1 cellular context compared by ENCODE assay signal in the genomic region with DNA sequence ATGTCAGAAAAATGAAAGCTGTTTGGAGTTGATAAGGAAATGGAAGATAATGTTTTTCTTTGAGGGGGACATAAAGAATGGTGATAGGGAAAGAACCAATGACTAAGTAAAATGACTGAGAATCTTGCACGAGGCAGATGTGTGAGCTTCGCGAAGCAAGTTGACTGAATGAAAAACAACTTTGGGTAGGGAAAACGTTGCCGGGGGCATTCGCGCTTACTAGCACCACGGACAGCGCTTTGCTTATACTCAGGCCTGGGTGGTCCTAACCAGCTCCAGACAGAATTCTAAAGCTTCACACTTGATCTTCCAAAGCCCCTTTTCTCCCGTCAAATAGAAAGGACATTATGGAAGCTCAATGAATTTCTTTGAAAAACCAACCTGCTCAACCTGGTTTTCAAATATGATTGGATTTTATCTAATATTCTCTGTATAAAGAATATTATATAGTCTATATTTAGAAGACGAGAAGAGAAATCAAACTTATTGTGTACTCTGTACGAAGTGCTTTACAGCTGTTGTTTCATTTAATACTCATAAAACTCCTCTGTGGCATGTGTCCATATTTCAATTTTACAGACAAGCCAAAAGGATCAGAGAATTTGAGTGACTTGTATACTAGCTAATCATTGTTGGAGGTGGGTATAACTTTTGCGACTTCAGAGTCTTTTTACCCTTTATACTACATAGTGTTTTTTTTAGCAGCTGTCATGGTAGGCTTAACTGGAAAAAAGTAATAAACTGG.
TF ChIP-seq lines count a peak whose summit lies in the region.

No MANE protein-coding gene starts in this region.

TF ChIP-seq in HepG2, 621 proteins besides CTCF, POLR2A, EP300 and RAD21 (continues in another document):
- TF ChIP-seq HOXA5 (CRISPR knock-in tag; IDR thresholded peaks at IDR 0.05) (0 out of 2 replicates have a peak, but pooled peaks have one; percentile 38), SAP130 (CRISPR knock-in tag; IDR thresholded peaks at IDR 0.05; ENCODE audit: low read depth) (peak; percentile 35; the same call in 1 of the 2 replicates), MAZ (IDR thresholded peaks at IDR 0.05; ENCODE audit: borderline replicate concordance, low read depth, low read length) (no peak), MAZ (CRISPR knock-in tag; IDR thresholded peaks at IDR 0.05; ENCODE audit: low read depth) (no peak), ZNF678 (CRISPR knock-in tag; IDR thresholded peaks at IDR 0.05) (no peak), ZMAT3 (CRISPR knock-in tag; conservative IDR thresholded peaks at IDR 0.05) (no peak), BCL6 (CRISPR knock-in tag; IDR thresholded peaks at IDR 0.05) (no peak), TSC22D2 (CRISPR knock-in tag; IDR thresholded peaks at IDR 0.05; ENCODE audit: borderline replicate concordance) (no peak), ZSCAN21 (CRISPR knock-in tag; IDR thresholded peaks at IDR 0.05; ENCODE audit: borderline replicate concordance) (no peak), ZNF44 (CRISPR knock-in tag; IDR thresholded peaks at IDR 0.05) (no peak), ZFP1 (CRISPR knock-in tag; IDR thresholded peaks at IDR 0.05) (no peak), SMARCC2 (IDR thresholded peaks at IDR 0.05) (no peak), KLF16 (CRISPR knock-in tag; IDR thresholded peaks at IDR 0.05) (0 out of 4 replicates have a peak, but pooled peaks of 1 of the 2 experiments have one; percentile 35), MIER2 (CRISPR knock-in tag; IDR thresholded peaks at IDR 0.05) (peak; percentile 96), ZBTB7A (CRISPR knock-in tag; IDR thresholded peaks at IDR 0.05) (no peak), ZC3H4 (CRISPR knock-in tag; IDR thresholded peaks at IDR 0.05; ENCODE audit: borderline replicate concordance) (no peak), BRD4 (CRISPR knock-in tag; IDR thresholded peaks at IDR 0.05) (no peak), JUND (CRISPR knock-in tag; IDR thresholded peaks at IDR 0.05) (no peak), SMAD3 (CRISPR knock-in tag; IDR thresholded peaks at IDR 0.05) (0 out of 2 replicates have a peak, but pooled peaks have one; percentile 24), ELF3 (CRISPR knock-in tag; IDR thresholded peaks at IDR 0.05) (0 out of 2 replicates have a peak, but pooled peaks have one; percentile 27)
- TF ChIP-seq, protein P1, sequence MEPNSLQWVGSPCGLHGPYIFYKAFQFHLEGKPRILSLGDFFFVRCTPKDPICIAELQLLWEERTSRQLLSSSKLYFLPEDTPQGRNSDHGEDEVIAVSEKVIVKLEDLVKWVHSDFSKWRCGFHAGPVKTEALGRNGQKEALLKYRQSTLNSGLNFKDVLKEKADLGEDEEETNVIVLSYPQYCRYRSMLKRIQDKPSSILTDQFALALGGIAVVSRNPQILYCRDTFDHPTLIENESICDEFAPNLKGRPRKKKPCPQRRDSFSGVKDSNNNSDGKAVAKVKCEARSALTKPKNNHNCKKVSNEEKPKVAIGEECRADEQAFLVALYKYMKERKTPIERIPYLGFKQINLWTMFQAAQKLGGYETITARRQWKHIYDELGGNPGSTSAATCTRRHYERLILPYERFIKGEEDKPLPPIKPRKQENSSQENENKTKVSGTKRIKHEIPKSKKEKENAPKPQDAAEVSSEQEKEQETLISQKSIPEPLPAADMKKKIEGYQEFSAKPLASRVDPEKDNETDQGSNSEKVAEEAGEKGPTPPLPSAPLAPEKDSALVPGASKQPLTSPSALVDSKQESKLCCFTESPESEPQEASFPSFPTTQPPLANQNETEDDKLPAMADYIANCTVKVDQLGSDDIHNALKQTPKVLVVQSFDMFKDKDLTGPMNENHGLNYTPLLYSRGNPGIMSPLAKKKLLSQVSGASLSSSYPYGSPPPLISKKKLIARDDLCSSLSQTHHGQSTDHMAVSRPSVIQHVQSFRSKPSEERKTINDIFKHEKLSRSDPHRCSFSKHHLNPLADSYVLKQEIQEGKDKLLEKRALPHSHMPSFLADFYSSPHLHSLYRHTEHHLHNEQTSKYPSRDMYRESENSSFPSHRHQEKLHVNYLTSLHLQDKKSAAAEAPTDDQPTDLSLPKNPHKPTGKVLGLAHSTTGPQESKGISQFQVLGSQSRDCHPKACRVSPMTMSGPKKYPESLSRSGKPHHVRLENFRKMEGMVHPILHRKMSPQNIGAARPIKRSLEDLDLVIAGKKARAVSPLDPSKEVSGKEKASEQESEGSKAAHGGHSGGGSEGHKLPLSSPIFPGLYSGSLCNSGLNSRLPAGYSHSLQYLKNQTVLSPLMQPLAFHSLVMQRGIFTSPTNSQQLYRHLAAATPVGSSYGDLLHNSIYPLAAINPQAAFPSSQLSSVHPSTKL (CRISPR knock-in tag; IDR thresholded peaks at IDR 0.05), result no peak
- TF ChIP-seq, protein P2, sequence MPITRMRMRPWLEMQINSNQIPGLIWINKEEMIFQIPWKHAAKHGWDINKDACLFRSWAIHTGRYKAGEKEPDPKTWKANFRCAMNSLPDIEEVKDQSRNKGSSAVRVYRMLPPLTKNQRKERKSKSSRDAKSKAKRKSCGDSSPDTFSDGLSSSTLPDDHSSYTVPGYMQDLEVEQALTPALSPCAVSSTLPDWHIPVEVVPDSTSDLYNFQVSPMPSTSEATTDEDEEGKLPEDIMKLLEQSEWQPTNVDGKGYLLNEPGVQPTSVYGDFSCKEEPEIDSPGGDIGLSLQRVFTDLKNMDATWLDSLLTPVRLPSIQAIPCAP (CRISPR knock-in tag; IDR thresholded peaks at IDR 0.05; ENCODE audit: low read depth), result no peak
- TF ChIP-seq, protein P3, sequence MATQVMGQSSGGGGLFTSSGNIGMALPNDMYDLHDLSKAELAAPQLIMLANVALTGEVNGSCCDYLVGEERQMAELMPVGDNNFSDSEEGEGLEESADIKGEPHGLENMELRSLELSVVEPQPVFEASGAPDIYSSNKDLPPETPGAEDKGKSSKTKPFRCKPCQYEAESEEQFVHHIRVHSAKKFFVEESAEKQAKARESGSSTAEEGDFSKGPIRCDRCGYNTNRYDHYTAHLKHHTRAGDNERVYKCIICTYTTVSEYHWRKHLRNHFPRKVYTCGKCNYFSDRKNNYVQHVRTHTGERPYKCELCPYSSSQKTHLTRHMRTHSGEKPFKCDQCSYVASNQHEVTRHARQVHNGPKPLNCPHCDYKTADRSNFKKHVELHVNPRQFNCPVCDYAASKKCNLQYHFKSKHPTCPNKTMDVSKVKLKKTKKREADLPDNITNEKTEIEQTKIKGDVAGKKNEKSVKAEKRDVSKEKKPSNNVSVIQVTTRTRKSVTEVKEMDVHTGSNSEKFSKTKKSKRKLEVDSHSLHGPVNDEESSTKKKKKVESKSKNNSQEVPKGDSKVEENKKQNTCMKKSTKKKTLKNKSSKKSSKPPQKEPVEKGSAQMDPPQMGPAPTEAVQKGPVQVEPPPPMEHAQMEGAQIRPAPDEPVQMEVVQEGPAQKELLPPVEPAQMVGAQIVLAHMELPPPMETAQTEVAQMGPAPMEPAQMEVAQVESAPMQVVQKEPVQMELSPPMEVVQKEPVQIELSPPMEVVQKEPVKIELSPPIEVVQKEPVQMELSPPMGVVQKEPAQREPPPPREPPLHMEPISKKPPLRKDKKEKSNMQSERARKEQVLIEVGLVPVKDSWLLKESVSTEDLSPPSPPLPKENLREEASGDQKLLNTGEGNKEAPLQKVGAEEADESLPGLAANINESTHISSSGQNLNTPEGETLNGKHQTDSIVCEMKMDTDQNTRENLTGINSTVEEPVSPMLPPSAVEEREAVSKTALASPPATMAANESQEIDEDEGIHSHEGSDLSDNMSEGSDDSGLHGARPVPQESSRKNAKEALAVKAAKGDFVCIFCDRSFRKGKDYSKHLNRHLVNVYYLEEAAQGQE (IDR thresholded peaks at IDR 0.05; ENCODE audit: borderline replicate concordance in 1 of 2, low read depth in 1 of 2, low read length in 2 of 2), result peak; percentile 84 to 99
- TF ChIP-seq, protein P4, sequence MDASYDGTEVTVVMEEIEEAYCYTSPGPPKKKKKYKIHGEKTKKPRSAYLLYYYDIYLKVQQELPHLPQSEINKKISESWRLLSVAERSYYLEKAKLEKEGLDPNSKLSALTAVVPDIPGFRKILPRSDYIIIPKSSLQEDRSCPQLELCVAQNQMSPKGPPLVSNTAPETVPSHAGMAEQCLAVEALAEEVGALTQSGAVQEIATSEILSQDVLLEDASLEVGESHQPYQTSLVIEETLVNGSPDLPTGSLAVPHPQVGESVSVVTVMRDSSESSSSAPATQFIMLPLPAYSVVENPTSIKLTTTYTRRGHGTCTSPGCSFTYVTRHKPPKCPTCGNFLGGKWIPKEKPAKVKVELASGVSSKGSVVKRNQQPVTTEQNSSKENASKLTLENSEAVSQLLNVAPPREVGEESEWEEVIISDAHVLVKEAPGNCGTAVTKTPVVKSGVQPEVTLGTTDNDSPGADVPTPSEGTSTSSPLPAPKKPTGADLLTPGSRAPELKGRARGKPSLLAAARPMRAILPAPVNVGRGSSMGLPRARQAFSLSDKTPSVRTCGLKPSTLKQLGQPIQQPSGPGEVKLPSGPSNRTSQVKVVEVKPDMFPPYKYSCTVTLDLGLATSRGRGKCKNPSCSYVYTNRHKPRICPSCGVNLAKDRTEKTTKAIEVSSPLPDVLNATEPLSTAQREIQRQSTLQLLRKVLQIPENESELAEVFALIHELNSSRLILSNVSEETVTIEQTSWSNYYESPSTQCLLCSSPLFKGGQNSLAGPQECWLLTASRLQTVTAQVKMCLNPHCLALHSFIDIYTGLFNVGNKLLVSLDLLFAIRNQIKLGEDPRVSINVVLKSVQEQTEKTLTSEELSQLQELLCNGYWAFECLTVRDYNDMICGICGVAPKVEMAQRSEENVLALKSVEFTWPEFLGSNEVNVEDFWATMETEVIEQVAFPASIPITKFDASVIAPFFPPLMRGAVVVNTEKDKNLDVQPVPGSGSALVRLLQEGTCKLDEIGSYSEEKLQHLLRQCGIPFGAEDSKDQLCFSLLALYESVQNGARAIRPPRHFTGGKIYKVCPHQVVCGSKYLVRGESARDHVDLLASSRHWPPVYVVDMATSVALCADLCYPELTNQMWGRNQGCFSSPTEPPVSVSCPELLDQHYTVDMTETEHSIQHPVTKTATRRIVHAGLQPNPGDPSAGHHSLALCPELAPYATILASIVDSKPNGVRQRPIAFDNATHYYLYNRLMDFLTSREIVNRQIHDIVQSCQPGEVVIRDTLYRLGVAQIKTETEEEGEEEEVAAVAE (CRISPR knock-in tag; IDR thresholded peaks at IDR 0.05; ENCODE audit: borderline replicate concordance), result 0 out of 2 replicates have a peak, but pooled peaks have one; percentile 41
- TF ChIP-seq, protein P5, sequence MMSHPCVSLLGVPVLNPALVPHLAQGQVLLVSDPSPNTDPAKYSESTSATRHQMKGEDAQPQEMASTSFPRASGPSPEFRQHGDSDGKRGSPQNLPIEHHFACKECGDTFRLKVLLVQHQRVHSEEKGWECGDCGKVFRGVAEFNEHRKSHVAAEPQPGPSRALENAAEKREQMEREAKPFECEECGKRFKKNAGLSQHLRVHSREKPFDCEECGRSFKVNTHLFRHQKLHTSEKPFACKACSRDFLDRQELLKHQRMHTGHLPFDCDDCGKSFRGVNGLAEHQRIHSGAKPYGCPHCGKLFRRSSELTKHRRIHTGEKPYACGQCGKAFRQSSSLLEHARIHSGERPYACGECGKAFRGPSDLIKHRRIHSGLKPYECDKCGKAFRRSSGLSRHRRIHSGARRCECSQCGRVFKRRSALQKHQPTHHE (CRISPR knock-in tag; IDR thresholded peaks at IDR 0.05; ENCODE audit: borderline replicate concordance), result no peak
- TF ChIP-seq, protein P6, sequence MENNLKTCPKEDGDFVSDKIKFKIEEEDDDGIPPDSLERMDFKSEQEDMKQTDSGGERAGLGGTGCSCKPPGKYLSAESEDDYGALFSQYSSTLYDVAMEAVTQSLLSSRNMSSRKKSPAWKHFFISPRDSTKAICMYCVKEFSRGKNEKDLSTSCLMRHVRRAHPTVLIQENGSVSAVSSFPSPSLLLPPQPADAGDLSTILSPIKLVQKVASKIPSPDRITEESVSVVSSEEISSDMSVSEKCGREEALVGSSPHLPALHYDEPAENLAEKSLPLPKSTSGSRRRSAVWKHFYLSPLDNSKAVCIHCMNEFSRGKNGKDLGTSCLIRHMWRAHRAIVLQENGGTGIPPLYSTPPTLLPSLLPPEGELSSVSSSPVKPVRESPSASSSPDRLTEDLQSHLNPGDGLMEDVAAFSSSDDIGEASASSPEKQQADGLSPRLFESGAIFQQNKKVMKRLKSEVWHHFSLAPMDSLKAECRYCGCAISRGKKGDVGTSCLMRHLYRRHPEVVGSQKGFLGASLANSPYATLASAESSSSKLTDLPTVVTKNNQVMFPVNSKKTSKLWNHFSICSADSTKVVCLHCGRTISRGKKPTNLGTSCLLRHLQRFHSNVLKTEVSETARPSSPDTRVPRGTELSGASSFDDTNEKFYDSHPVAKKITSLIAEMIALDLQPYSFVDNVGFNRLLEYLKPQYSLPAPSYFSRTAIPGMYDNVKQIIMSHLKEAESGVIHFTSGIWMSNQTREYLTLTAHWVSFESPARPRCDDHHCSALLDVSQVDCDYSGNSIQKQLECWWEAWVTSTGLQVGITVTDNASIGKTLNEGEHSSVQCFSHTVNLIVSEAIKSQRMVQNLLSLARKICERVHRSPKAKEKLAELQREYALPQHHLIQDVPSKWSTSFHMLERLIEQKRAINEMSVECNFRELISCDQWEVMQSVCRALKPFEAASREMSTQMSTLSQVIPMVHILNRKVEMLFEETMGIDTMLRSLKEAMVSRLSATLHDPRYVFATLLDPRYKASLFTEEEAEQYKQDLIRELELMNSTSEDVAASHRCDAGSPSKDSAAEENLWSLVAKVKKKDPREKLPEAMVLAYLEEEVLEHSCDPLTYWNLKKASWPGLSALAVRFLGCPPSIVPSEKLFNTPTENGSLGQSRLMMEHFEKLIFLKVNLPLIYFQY (CRISPR knock-in tag; IDR thresholded peaks at IDR 0.05; ENCODE audit: borderline replicate concordance), result 0 out of 2 replicates have a peak, but pooled peaks have one; percentile 28
- TF ChIP-seq, protein P7, sequence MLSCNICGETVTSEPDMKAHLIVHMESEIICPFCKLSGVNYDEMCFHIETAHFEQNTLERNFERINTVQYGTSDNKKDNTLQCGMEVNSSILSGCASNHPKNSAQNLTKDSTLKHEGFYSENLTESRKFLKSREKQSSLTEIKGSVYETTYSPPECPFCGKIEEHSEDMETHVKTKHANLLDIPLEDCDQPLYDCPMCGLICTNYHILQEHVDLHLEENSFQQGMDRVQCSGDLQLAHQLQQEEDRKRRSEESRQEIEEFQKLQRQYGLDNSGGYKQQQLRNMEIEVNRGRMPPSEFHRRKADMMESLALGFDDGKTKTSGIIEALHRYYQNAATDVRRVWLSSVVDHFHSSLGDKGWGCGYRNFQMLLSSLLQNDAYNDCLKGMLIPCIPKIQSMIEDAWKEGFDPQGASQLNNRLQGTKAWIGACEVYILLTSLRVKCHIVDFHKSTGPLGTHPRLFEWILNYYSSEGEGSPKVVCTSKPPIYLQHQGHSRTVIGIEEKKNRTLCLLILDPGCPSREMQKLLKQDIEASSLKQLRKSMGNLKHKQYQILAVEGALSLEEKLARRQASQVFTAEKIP (CRISPR knock-in tag; IDR thresholded peaks at IDR 0.05; ENCODE audit: borderline replicate concordance), result no peak
- TF ChIP-seq, protein P8, sequence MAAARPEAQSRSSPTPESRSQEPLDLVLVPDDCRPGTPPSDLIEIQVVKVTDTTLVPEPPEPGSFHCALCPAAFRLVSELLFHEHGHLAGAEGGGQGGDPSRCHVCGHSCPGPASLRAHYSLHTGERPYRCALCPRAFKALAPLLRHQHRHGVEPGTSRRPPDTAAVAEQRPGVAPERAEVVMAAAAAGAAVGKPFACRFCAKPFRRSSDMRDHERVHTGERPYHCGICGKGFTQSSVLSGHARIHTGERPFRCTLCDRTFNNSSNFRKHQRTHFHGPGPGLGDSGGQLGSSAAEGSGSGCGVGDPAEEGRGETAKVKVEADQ (CRISPR knock-in tag; IDR thresholded peaks at IDR 0.05; ENCODE audit: borderline replicate concordance), result no peak
- TF ChIP-seq, protein P9, sequence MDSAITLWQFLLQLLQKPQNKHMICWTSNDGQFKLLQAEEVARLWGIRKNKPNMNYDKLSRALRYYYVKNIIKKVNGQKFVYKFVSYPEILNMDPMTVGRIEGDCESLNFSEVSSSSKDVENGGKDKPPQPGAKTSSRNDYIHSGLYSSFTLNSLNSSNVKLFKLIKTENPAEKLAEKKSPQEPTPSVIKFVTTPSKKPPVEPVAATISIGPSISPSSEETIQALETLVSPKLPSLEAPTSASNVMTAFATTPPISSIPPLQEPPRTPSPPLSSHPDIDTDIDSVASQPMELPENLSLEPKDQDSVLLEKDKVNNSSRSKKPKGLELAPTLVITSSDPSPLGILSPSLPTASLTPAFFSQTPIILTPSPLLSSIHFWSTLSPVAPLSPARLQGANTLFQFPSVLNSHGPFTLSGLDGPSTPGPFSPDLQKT (CRISPR knock-in tag; IDR thresholded peaks at IDR 0.05; ENCODE audit: borderline replicate concordance), result no peak
